In genomic region chr12:56157201-56158028, GRCh38 we compare ENCODE assay signal across 1 cellular context.
TF ChIP-seq lines count a peak whose summit lies in the region.

No MANE protein-coding gene starts in this region.

TF ChIP-seq in HEK293, 187 proteins besides CTCF, POLR2A, EP300 and RAD21 (continued from another document and continues in another):
- TF ChIP-seq HIC1 (tag by site-specific recombination; IDR thresholded peaks at IDR 0.05) (0 out of 2 replicates have a peak, but pooled peaks have one; percentile 21), ZNF398 (tag by site-specific recombination; IDR thresholded peaks at IDR 0.05) (peak; percentile 78), ZNF26 (tag by site-specific recombination; IDR thresholded peaks at IDR 0.05) (no peak), ZNF2 (tag by site-specific recombination; IDR thresholded peaks at IDR 0.05) (no peak; the same call in none of the 2 replicates), ZNF776 (tag by site-specific recombination; IDR thresholded peaks at IDR 0.05; ENCODE audit: borderline replicate concordance) (no peak), HOXA7 (CRISPR knock-in tag; IDR thresholded peaks at IDR 0.05; ENCODE audit: borderline replicate concordance) (no peak), MYNN (tag by site-specific recombination; IDR thresholded peaks at IDR 0.05; ENCODE audit: borderline replicate concordance) (peak; percentile 60; the same call in 1 of the 2 replicates), ZNF792 (tag by site-specific recombination; IDR thresholded peaks at IDR 0.05) (no peak), ZNF423 (tag by site-specific recombination; IDR thresholded peaks at IDR 0.05) (no peak), ZNF121 (tag by site-specific recombination; IDR thresholded peaks at IDR 0.05) (peak; percentile 83), ZNF623 (tag by site-specific recombination; IDR thresholded peaks at IDR 0.05) (no peak), PRDM1 (tag by site-specific recombination; IDR thresholded peaks at IDR 0.05) (peak; percentile 96), ZNF600 (tag by site-specific recombination; IDR thresholded peaks at IDR 0.05) (peak; percentile 98), ZNF341 (tag by site-specific recombination; IDR thresholded peaks at IDR 0.05; ENCODE audit: low read depth) (peak; percentile 70), ZNF274 (IDR thresholded peaks at IDR 0.05; ENCODE audit: low read length) (no peak), ZNF274 (tag by site-specific recombination; IDR thresholded peaks at IDR 0.05; ENCODE audit: borderline replicate concordance) (no peak), TRIM28 (IDR thresholded peaks at IDR 0.05; ENCODE audit: borderline replicate concordance, low read length) (peak; percentile 3; the same call in 1 of the 2 replicates), ZBTB21 (tag by site-specific recombination; IDR thresholded peaks at IDR 0.05) (no peak), ZSCAN23 (tag by site-specific recombination; IDR thresholded peaks at IDR 0.05) (no peak), ZNF140 (tag by site-specific recombination; IDR thresholded peaks at IDR 0.05) (no peak), ZNF175 (tag by site-specific recombination; IDR thresholded peaks at IDR 0.05) (no peak), ZBTB26 (tag by site-specific recombination; optimal IDR thresholded peaks at IDR 0.05) (peak; percentile 12), ZNF157 (tag by site-specific recombination; IDR thresholded peaks at IDR 0.05) (no peak), SP3 (tag by site-specific recombination; IDR thresholded peaks at IDR 0.05) (peak; percentile 30; the same call in 1 of the 2 replicates), ZNF10 (tag by site-specific recombination; IDR thresholded peaks at IDR 0.05) (no peak), ZNF560 (tag by site-specific recombination; IDR thresholded peaks at IDR 0.05; ENCODE audit: borderline replicate concordance) (no peak), ZNF221 (tag by site-specific recombination; IDR thresholded peaks at IDR 0.05; ENCODE audit: borderline replicate concordance) (no peak), PBX3 (CRISPR knock-in tag; IDR thresholded peaks at IDR 0.05) (no peak), ZNF548 (tag by site-specific recombination; IDR thresholded peaks at IDR 0.05) (no peak), ZNF768 (tag by site-specific recombination; IDR thresholded peaks at IDR 0.05) (no peak), ZBTB8A (tag by site-specific recombination; IDR thresholded peaks at IDR 0.05) (no peak), ZNF785 (tag by site-specific recombination; IDR thresholded peaks at IDR 0.05) (no peak), ZNF549 (tag by site-specific recombination; IDR thresholded peaks at IDR 0.05) (peak; percentile 98), ZNF24 (tag by site-specific recombination; IDR thresholded peaks at IDR 0.05) (no peak), PATZ1 (tag by site-specific recombination; IDR thresholded peaks at IDR 0.05) (no peak), ZNF214 (tag by site-specific recombination; IDR thresholded peaks at IDR 0.05; ENCODE audit: borderline replicate concordance) (no peak), ZNF16 (tag by site-specific recombination; IDR thresholded peaks at IDR 0.05; ENCODE audit: low read depth) (no peak), ZSCAN5A (tag by site-specific recombination; IDR thresholded peaks at IDR 0.05) (no peak), ZBTB11 (tag by site-specific recombination; conservative IDR thresholded peaks at IDR 0.05; ENCODE audit: low read depth) (0 out of 2 replicates have a peak, but pooled peaks have one; percentile 6), ZNF280D (tag by site-specific recombination; IDR thresholded peaks at IDR 0.05) (no peak), ZNF335 (tag by site-specific recombination; conservative IDR thresholded peaks at IDR 0.05) (no peak), RBAK (tag by site-specific recombination; IDR thresholded peaks at IDR 0.05) (no peak), KLF10 (tag by site-specific recombination; IDR thresholded peaks at IDR 0.05) (no peak)
